In genomic region chr5:10567181-10567591, GRCh38 we compare ENCODE assay signal across 9 cellular contexts. TPM values are rescaled to one million over a fixed set of nuclear protein-coding genes. Genes with fewer than 3 reads are reported as not detected.
A peak's percentile ranks its signal among the peaks of the same experiment; 100 is the strongest.
DNase-seq lines count a peak whose midpoint lies in the region; ATAC-seq and TF ChIP-seq lines count a peak whose summit lies in the region.
"Had no signal": no experiment of that assay in that cellular context is flagged by ENCODE, and none has a peak within 500 bp of the region (broad histone marks: within the 10 kb centered on the region; RNA-seq: fewer than 3 reads in every experiment).

No MANE protein-coding gene starts in this region.

- POLR2A ChIA-PET in SK-N-SH (lab: Yijun Ruan, JAX) = no interaction called here

- H3K27me3 ChIP-seq in SK-N-SH (ENCODE audit: insufficient read depth) = no peaks in the 10 kb centered on the region
- peaks cover 0 to 25% (median 0%) of the 10 kb centered on the region in 45 donors for H3K27me3 ChIP-seq in dorsolateral prefrontal cortex

- no peak overlapping the region for H3K4me3 ChIP-seq in SK-N-SH (ENCODE audit: low read depth in 2 of 2, low read length in 1 of 2)
- H3K4me3 ChIP-seq in dorsolateral prefrontal cortex = peak overlapping the region in 54 of 59 donors; percentile 0 to 81 (median 72)

- intact Hi-C loops in dorsolateral prefrontal cortex (cut with DNase I) = no loop called here

- H3F3A ChIP-seq in SK-N-SH (replicated peaks; ENCODE audit: insufficient read depth) = peaks cover 3% of the 10 kb centered on the region

- peaks cover 31% of the 10 kb centered on the region for H4K20me1 ChIP-seq in SK-N-SH (ENCODE audit: insufficient read depth)

- H3K9me3 Mint-ChIP-seq in stimulated activated memory B cell treated with anti-CD40 and anti-IgM and Interleukin-4, amounts not matched to agents 10 μg/mL and 1 μg/mL and 100 μg/mL, for 72 hours = no peaks in the 10 kb centered on the region

- no peak overlapping the region for H2AFZ ChIP-seq in SK-N-SH (ENCODE audit: low read depth)

- CTCF ChIA-PET in SK-N-SH (lab: Yijun Ruan, JAX) = interaction anchor here (1.0 to 2.2 kb wide), 3 partner anchors 19 to 61 kb away, joined by 3 to 6 read pairs (median 3); no protein-coding TSS in a partner anchor

- no peak for TF ChIP-seq RAD21 in SK-N-SH (IDR thresholded peaks at IDR 0.05; ENCODE audit: low read length)

- H3K4me2 ChIP-seq in SK-N-SH = peak overlapping the region; percentile 97; the same call in 1 of the 2 replicates

- H3K36me3 ChIP-seq in SK-N-SH (replicated peaks in 1 of 2; ENCODE audit: control insufficient read depth in 1 of 2, insufficient read depth in 2 of 2, low read length in 1 of 2) = no peaks in the 10 kb centered on the region

- TF ChIP-seq CTCF in SK-N-SH (IDR thresholded peaks at IDR 0.05) (no peak), dorsolateral prefrontal cortex (IDR thresholded peaks at IDR 0.05 in 54 of 56, conservative IDR thresholded peaks at IDR 0.05 in 2 of 56; ENCODE audit: low read depth in 1 of 56, partially characterized antibody in 56 of 56) (no peak)

- DNase-seq in SK-N-SH (no peak), NCI-H526 treated with DMSO at 0.1 percent for 48 hours (lab: John Stamatoyannopoulos, UW) (peak; percentile 17), dorsolateral prefrontal cortex (no peak), NCI-H2196 treated with DMSO at 0.1 percent for 48 hours (lab: John Stamatoyannopoulos, UW; ENCODE audit: unreplicated experiment) (no peak), inferior parietal cortex (ENCODE audit: extremely low spot score) (no peak)
- DNase-seq: cortex of kidney had no signal

- H3K4me3 Mint-ChIP-seq in stimulated activated memory B cell treated with anti-CD40 and anti-IgM and Interleukin-4, amounts not matched to agents 10 μg/mL and 1 μg/mL and 100 μg/mL, for 72 hours = peak overlapping the region; percentile 96

- H3K9ac ChIP-seq in SK-N-SH = no peak overlapping the region

- H3K9me3 ChIP-seq in SK-N-SH = no peaks in the 10 kb centered on the region

- H3K4me1 Mint-ChIP-seq in stimulated activated memory B cell treated with anti-CD40 and anti-IgM and Interleukin-4, amounts not matched to agents 10 μg/mL and 1 μg/mL and 100 μg/mL, for 72 hours = peaks cover 60% of the 10 kb centered on the region

- 93% methylated on average over 9 of the region's 9 CpGs for WGBS in SK-N-SH (ENCODE audit: low lambda C conversion rate)

- H3K9me2 ChIP-seq in SK-N-SH = no peaks in the 10 kb centered on the region

- H3K27me3 Mint-ChIP-seq in stimulated activated memory B cell treated with anti-CD40 and anti-IgM and Interleukin-4, amounts not matched to agents 10 μg/mL and 1 μg/mL and 100 μg/mL, for 72 hours = no peaks in the 10 kb centered on the region

- H3K27ac Mint-ChIP-seq in stimulated activated memory B cell treated with anti-CD40 and anti-IgM and Interleukin-4, amounts not matched to agents 10 μg/mL and 1 μg/mL and 100 μg/mL, for 72 hours = peak overlapping the region; percentile 95

- H3K4me1 ChIP-seq in SK-N-SH (ENCODE audit: control insufficient read depth in 1 of 2, insufficient read depth in 2 of 2, low read depth in 1 of 2, low read length in 1 of 2) = peaks cover 3 to 15% of the 10 kb centered on the region in 2 experiments; a peak in 2 of 4 replicates

- H3K79me2 ChIP-seq in SK-N-SH (ENCODE audit: insufficient read depth) = peaks cover 68% of the 10 kb centered on the region

- ATAC-seq in SK-N-SH treated with all-trans-retinoic acid at 6 μM for 48 hours (no peak), HG03571 (IDR thresholded peaks at IDR 0.05; ENCODE audit: unreplicated experiment) (no peak)
- no peak for ATAC-seq in stimulated activated memory B cell treated with anti-CD40 and anti-IgM and Interleukin-4, amounts not matched to agents 10 μg/mL and 1 μg/mL and 100 μg/mL, for 72 hours

- peaks cover 45% of the 10 kb centered on the region for H3K36me3 Mint-ChIP-seq in stimulated activated memory B cell treated with anti-CD40 and anti-IgM and Interleukin-4, amounts not matched to agents 10 μg/mL and 1 μg/mL and 100 μg/mL, for 72 hours

- no peak for TF ChIP-seq EP300 in SK-N-SH (IDR thresholded peaks at IDR 0.05; ENCODE audit: borderline replicate concordance in 1 of 2, low read depth in 1 of 2, low read length in 1 of 2)

- H3K27ac ChIP-seq in SK-N-SH (ENCODE audit: low read depth in 2 of 2, low read length in 1 of 2) (no peak overlapping the region), dorsolateral prefrontal cortex (peak overlapping the region in 35 of 59 donors; percentile 10 to 90 (median 66))

TF ChIP-seq in SK-N-SH, 30 proteins besides CTCF, POLR2A, EP300 and RAD21:
- TF ChIP-seq SMC3 (IDR thresholded peaks at IDR 0.05; ENCODE audit: low read depth, low read length) (no peak), YY1 (IDR thresholded peaks at IDR 0.05; ENCODE audit: low read depth) (no peak), ELF1 (IDR thresholded peaks at IDR 0.05) (no peak), TCF12 (IDR thresholded peaks at IDR 0.05) (no peak), FOXJ3 (CRISPR knock-in tag; IDR thresholded peaks at IDR 0.05) (no peak)

TF ChIP-seq in SK-N-SH treated with all-trans-retinoic acid at 6 μM for 48 hours, 23 proteins besides CTCF, POLR2A, EP300 and RAD21:
- TF ChIP-seq PATZ1 (CRISPR knock-in tag; IDR thresholded peaks at IDR 0.05; ENCODE audit: borderline replicate concordance) (no peak), ISL1 (CRISPR knock-in tag; IDR thresholded peaks at IDR 0.05) (no peak), ZNF565 (CRISPR knock-in tag; conservative IDR thresholded peaks at IDR 0.05; ENCODE audit: low read depth) (no peak), RARB (CRISPR knock-in tag; IDR thresholded peaks at IDR 0.05) (no peak), ZC3H10 (CRISPR knock-in tag; IDR thresholded peaks at IDR 0.05) (no peak), TCF4 (CRISPR knock-in tag; IDR thresholded peaks at IDR 0.05; ENCODE audit: borderline replicate concordance) (no peak), ZNF8 (CRISPR knock-in tag; IDR thresholded peaks at IDR 0.05) (no peak), ZFP3 (CRISPR knock-in tag; IDR thresholded peaks at IDR 0.05) (no peak), ZFP30 (CRISPR knock-in tag; IDR thresholded peaks at IDR 0.05) (no peak), PPARA (CRISPR knock-in tag; IDR thresholded peaks at IDR 0.05; ENCODE audit: borderline replicate concordance) (no peak), OSR1 (CRISPR knock-in tag; IDR thresholded peaks at IDR 0.05) (no peak)
- TF ChIP-seq, protein P1, sequence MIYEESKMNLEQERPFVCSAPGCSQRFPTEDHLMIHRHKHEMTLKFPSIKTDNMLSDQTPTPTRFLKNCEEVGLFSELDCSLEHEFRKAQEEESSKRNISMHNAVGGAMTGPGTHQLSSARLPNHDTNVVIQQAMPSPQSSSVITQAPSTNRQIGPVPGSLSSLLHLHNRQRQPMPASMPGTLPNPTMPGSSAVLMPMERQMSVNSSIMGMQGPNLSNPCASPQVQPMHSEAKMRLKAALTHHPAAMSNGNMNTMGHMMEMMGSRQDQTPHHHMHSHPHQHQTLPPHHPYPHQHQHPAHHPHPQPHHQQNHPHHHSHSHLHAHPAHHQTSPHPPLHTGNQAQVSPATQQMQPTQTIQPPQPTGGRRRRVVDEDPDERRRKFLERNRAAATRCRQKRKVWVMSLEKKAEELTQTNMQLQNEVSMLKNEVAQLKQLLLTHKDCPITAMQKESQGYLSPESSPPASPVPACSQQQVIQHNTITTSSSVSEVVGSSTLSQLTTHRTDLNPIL (CRISPR knock-in tag; IDR thresholded peaks at IDR 0.05; ENCODE audit: low read depth) = no peak
TF ChIP-seq in SK-N-SH treated with all-trans-retinoic acid at 6 μM for 48 hours: peak in this region for 0.

RNA-seq across cellular contexts. Expression of gene ANKRD33B, which starts 3.3 kb away (rescaled TPM):
- polyA plus RNA-seq in SK-N-SH (2012; rRNA removed) = 1.8 and 1.9 TPM in 2 replicates
- 1.2 and 1.7 TPM in 2 replicates for polyA plus RNA-seq in SK-N-SH (2012; cell fraction: cytosol; rRNA removed)
- 4.3 and 7.0 TPM in 2 replicates for polyA plus RNA-seq in SK-N-SH (2012; cell fraction: nucleus; rRNA removed)
- 10 to 100 TPM; 10.4 to 61.6 (median 31.4) TPM for total RNA-seq in dorsolateral prefrontal cortex

Comparison
In these comparisons a context has a peak if more than half of its experiments do, and no peak if none do; other contexts are left out.
1. H3K27ac ChIP-seq: peak in dorsolateral prefrontal cortex (35 of 59); none in SK-N-SH (0 of 2).
2. H3K4me3 ChIP-seq: peak in dorsolateral prefrontal cortex (54 of 59); none in SK-N-SH (0 of 2).